ENCODE assay signal across 15 cellular contexts in the genomic region with DNA sequence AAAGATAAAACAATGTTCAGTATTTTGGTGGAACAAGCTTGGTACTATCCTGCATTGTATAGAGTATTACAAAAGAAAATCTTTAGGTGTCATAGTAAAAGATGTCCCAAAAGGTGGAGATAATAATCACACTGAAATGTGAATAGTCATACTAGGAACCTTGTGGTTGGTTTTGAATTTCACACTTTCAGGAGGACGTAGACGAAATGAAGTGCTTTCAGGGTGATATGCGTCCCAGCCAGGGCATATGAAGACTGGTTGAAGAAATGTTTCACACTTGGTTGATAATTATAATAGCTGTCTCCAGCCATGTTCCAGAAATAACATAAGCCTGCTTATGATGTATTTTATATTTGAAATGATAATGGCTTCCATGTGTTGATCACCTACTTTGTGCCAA.
A peak's percentile ranks its signal among the peaks of the same experiment; 100 is the strongest.
DNase-seq lines count a peak whose midpoint lies in the region; ATAC-seq and TF ChIP-seq lines count a peak whose summit lies in the region.
"Had no signal": no experiment of that assay in that cellular context is flagged by ENCODE, and none has a peak within 500 bp of the region (broad histone marks: within the 10 kb centered on the region; RNA-seq: fewer than 3 reads in every experiment).

No MANE protein-coding gene starts in this region.

- DNase-seq in activated T-cell treated with anti-CD3 and anti-CD28 coated beads, Interleukin-2, amount 50 U/mL, for 72 hours, result peak; percentile 10 to 19
- no peak for DNase-seq in activated T-cell treated with anti-CD3 and anti-CD28 coated beads, Interleukin-2, amount 50 U/mL, for 24 hours
- peak in 1 of 2 donors; percentile 16 for DNase-seq in stimulated activated naive CD8-positive, alpha-beta T cell treated with anti-CD3 and anti-CD28 coated beads, Interleukin-15, amount 100 ng/mL, for 72 hours
- DNase-seq in esophagus muscularis mucosa (ENCODE audit: extremely low spot score) (no peak), NOMO-1 (lab: John Stamatoyannopoulos, UW; ENCODE audit: unreplicated experiment in 2 of 2) (no peak)
- DNase-seq in NK-92 treated with Interleukin-12 subunit alpha and Interleukin-12 subunit beta, amount 100 ng/mL, for 24 hours (lab: John Stamatoyannopoulos, UW), result no peak
- DNase-seq: activated CD4-positive, alpha-beta T cell treated with anti-CD3 and anti-CD28 coated beads, Interleukin-2, amount 50 U/mL, for 48 hours; EL; NCI-H2171; SHP77; stimulated activated CD8-positive, alpha-beta memory T cell treated with anti-CD3 and anti-CD28 coated beads, Interleukin-4, amount 100 ng/mL, for 48 hours had no signal

- intact Hi-C loops in esophagus muscularis mucosa (cut with DNase I), result no loop called here

- peaks cover 27% of the 10 kb centered on the region for H3K4me1 Mint-ChIP-seq in activated T-cell treated with anti-CD3 and anti-CD28 coated beads, Interleukin-2, amount 50 U/mL, for 72 hours (ENCODE audit: low read depth)
- peaks cover 24% of the 10 kb centered on the region for H3K4me1 Mint-ChIP-seq in activated T-cell treated with anti-CD3 and anti-CD28 coated beads, Interleukin-2, amount 50 U/mL, for 24 hours (ENCODE audit: low read depth)
- H3K4me1 Mint-ChIP-seq in stimulated activated naive CD8-positive, alpha-beta T cell treated with anti-CD3 and anti-CD28 coated beads, Interleukin-15, amount 100 ng/mL, for 72 hours, result peaks cover 26% of the 10 kb centered on the region

- no peaks in the 10 kb centered on the region for H3K27me3 ChIP-seq in esophagus muscularis mucosa

- H3K36me3 ChIP-seq in esophagus muscularis mucosa, result peaks cover 0 to 16% (median 7%) of the 10 kb centered on the region in 4 donors

- H3K36me3 Mint-ChIP-seq in activated T-cell treated with anti-CD3 and anti-CD28 coated beads, Interleukin-2, amount 50 U/mL, for 72 hours (ENCODE audit: insufficient read depth in 2 of 2), result peaks cover 0 to 5% of the 10 kb centered on the region in 2 donors
- H3K36me3 Mint-ChIP-seq in activated T-cell treated with anti-CD3 and anti-CD28 coated beads, Interleukin-2, amount 50 U/mL, for 24 hours (ENCODE audit: low read depth), result peaks cover 49% of the 10 kb centered on the region

- H3K4me3 Mint-ChIP-seq in activated T-cell treated with anti-CD3 and anti-CD28 coated beads, Interleukin-2, amount 50 U/mL, for 72 hours, result no peak overlapping the region
- H3K4me3 Mint-ChIP-seq in activated T-cell treated with anti-CD3 and anti-CD28 coated beads, Interleukin-2, amount 50 U/mL, for 24 hours, result no peak overlapping the region
- H3K4me3 Mint-ChIP-seq in stimulated activated naive CD8-positive, alpha-beta T cell treated with anti-CD3 and anti-CD28 coated beads, Interleukin-15, amount 100 ng/mL, for 72 hours, result no peak overlapping the region

- H3K9me3 ChIP-seq in esophagus muscularis mucosa, result no peaks in the 10 kb centered on the region
- H3K9me3 ChIP-seq: HAP-1 had no signal

- H3K27ac Mint-ChIP-seq in activated T-cell treated with anti-CD3 and anti-CD28 coated beads, Interleukin-2, amount 50 U/mL, for 72 hours, result no peak overlapping the region
- no peak overlapping the region for H3K27ac Mint-ChIP-seq in activated T-cell treated with anti-CD3 and anti-CD28 coated beads, Interleukin-2, amount 50 U/mL, for 24 hours
- H3K27ac Mint-ChIP-seq in stimulated activated naive CD8-positive, alpha-beta T cell treated with anti-CD3 and anti-CD28 coated beads, Interleukin-15, amount 100 ng/mL, for 72 hours, result no peak overlapping the region

- H3K4me3 ChIP-seq in esophagus muscularis mucosa, result no peak overlapping the region
- H3K4me3 ChIP-seq: HAP-1, K562 had no signal

- H3K27me3 Mint-ChIP-seq in activated T-cell treated with anti-CD3 and anti-CD28 coated beads, Interleukin-2, amount 50 U/mL, for 72 hours (ENCODE audit: low read depth), result no peaks in the 10 kb centered on the region
- no peaks in the 10 kb centered on the region for H3K27me3 Mint-ChIP-seq in activated T-cell treated with anti-CD3 and anti-CD28 coated beads, Interleukin-2, amount 50 U/mL, for 24 hours
- no peaks in the 10 kb centered on the region for H3K27me3 Mint-ChIP-seq in stimulated activated naive CD8-positive, alpha-beta T cell treated with anti-CD3 and anti-CD28 coated beads, Interleukin-15, amount 100 ng/mL, for 72 hours

- H3K9me3 Mint-ChIP-seq in activated T-cell treated with anti-CD3 and anti-CD28 coated beads, Interleukin-2, amount 50 U/mL, for 72 hours, result no peaks in the 10 kb centered on the region
- no peaks in the 10 kb centered on the region for H3K9me3 Mint-ChIP-seq in activated T-cell treated with anti-CD3 and anti-CD28 coated beads, Interleukin-2, amount 50 U/mL, for 24 hours
- no peaks in the 10 kb centered on the region for H3K9me3 Mint-ChIP-seq in stimulated activated naive CD8-positive, alpha-beta T cell treated with anti-CD3 and anti-CD28 coated beads, Interleukin-15, amount 100 ng/mL, for 72 hours

- no peak for TF ChIP-seq POLR2A in esophagus muscularis mucosa (IDR thresholded peaks at IDR 0.05; ENCODE audit: low read depth)

- no peaks in the 10 kb centered on the region for H3K4me1 ChIP-seq in esophagus muscularis mucosa
- H3K4me1 ChIP-seq: HAP-1 had no signal

- no peak for TF ChIP-seq CTCF in esophagus muscularis mucosa (IDR thresholded peaks at IDR 0.05)

- WGBS in esophagus muscularis mucosa, result 90% methylated on average over 3 of the region's 3 CpGs

- H3K27ac ChIP-seq in esophagus muscularis mucosa (replicated peaks in 1 of 4), result no peak overlapping the region

- ATAC-seq in activated T-cell treated with anti-CD3 and anti-CD28 coated beads, Interleukin-2, amount 50 U/mL, for 72 hours (replicated peaks in 1 of 2), result peak; percentile 94
- ATAC-seq in GM21717 (IDR thresholded peaks at IDR 0.05; ENCODE audit: unreplicated experiment), result peak; percentile 80
- ATAC-seq in HG03439 (IDR thresholded peaks at IDR 0.05; ENCODE audit: unreplicated experiment), result peak; percentile 69
- peak; percentile 99 for ATAC-seq in stimulated activated naive CD8-positive, alpha-beta T cell treated with anti-CD3 and anti-CD28 coated beads, Interleukin-15, amount 100 ng/mL, for 72 hours
- ATAC-seq: K562 had no signal

- no peak for TF ChIP-seq EP300 in esophagus muscularis mucosa (IDR thresholded peaks at IDR 0.05)

Comparison
In these comparisons a context has a peak if more than half of its experiments do, and no peak if none do; other contexts are left out.
1. DNase-seq: peak in activated T-cell treated with anti-CD3 and anti-CD28 coated beads, Interleukin-2, amount 50 U/mL, for 72 hours (2 of 2); none in activated T-cell treated with anti-CD3 and anti-CD28 coated beads, Interleukin-2, amount 50 U/mL, for 24 hours (single experiment), esophagus muscularis mucosa (single experiment), NOMO-1 (0 of 2) and NK-92 treated with Interleukin-12 subunit alpha and Interleukin-12 subunit beta, amount 100 ng/mL, for 24 hours (single experiment).
2. Peak in every context shown above with its lines, with median percentiles within 50 percentile points of each other: ATAC-seq.